In the genomic region with DNA sequence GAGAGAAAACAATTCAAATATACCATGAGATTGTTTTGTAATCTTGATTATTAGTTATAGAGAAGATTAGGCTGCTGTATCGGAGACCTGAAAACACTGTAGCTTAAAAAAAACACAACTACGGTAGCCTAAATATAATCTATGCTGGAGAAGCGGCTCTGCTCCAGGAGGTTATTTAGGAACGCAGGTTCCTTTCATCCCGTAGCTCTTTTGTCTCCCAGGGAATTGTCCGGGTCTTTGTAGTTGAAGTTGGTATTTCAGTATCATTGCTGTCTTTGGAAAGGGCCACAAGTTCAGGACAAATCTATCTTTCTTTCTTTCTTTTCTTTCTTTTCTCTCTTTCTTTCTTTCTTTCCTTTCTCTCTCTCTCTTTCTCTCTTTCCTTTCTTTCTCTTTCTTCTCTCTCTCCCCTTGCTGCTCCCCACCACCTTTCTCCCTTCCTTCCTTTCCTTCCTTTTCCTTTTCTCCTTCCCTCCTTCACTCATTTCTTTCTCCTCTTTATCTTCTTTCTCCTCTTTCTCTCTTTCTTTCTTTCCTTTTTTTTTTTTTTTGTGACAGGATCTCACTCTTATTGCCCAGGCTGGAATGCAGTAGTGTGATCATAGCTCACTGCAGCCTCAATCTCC, we compare ENCODE assay signal across 28 cellular contexts.
"Had no signal": no experiment of that assay in that cellular context is flagged by ENCODE, and none has a peak within 500 bp of the region (broad histone marks: within the 10 kb centered on the region; RNA-seq: fewer than 3 reads in every experiment).

No MANE protein-coding gene starts in this region.

- FAIRE-seq: keratinocyte, pancreas, urothelium cell line had no signal

- H3K4me1 ChIP-seq: prostate gland, upper lobe of right lung had no signal

- DNase-seq: hippocampal formation; kidney glomerular epithelial cell; left cardiac atrium; naive thymus-derived CD8-positive, alpha-beta T cell; nephron progenitor cell; pancreas; posterior cingulate gyrus; retina; right cardiac atrium; stimulated activated CD4-positive, alpha-beta T cell treated with anti-CD3 and anti-CD28 coated beads, Interleukin-12 subunit alpha, Interleukin-12 subunit beta, amount 100 ng/mL, for 4 hours; stimulated activated CD4-positive, alpha-beta T cell treated with anti-CD3 and anti-CD28 coated beads, Interleukin-15, amount 100 ng/mL, for 24 hours; stimulated activated CD4-positive, alpha-beta T cell treated with anti-CD3 and anti-CD28 coated beads, Interleukin-2, amount 100 ng/mL, for 24 hours; stimulated activated CD4-positive, alpha-beta T cell treated with anti-CD3 and anti-CD28 coated beads, Interleukin-4, amount 100 ng/mL, for 1 hour; stimulated activated naive CD4-positive, alpha-beta T cell; tibial artery; trophoblast cell; upper lobe of right lung had no signal

- H3K27ac Mint-ChIP-seq: memory B cell; nephron progenitor cell; stimulated activated naive CD8-positive, alpha-beta T cell treated with anti-CD3 and anti-CD28 coated beads, Interleukin-15, Interleukin-2, amounts not matched to agents 100 ng/mL and 50 ng/mL, for 24 hours had no signal

- ATAC-seq: left cardiac atrium; left lobe of liver; naive thymus-derived CD8-positive, alpha-beta T cell; pancreas; right cardiac atrium; sciatic nerve; upper lobe of right lung had no signal

- H3K36me3 Mint-ChIP-seq: memory B cell; naive thymus-derived CD8-positive, alpha-beta T cell had no signal

- H3K4me1 Mint-ChIP-seq: memory B cell had no signal

- H3K27ac ChIP-seq: pancreas, prostate gland, skin epidermis, suprapubic skin, thoracic aorta, tibial artery, upper lobe of right lung had no signal

- H3K9me3 ChIP-seq: pancreas, prostate gland, suprapubic skin, thoracic aorta, tibial artery, upper lobe of right lung had no signal

- H3K4me3 Mint-ChIP-seq: memory B cell; naive thymus-derived CD8-positive, alpha-beta T cell; nephron progenitor cell; stimulated activated naive CD8-positive, alpha-beta T cell treated with anti-CD3 and anti-CD28 coated beads, Interleukin-15, Interleukin-2, amounts not matched to agents 100 ng/mL and 50 ng/mL, for 24 hours had no signal

- H3K9me3 Mint-ChIP-seq: memory B cell; naive thymus-derived CD8-positive, alpha-beta T cell; nephron progenitor cell; stimulated activated naive CD8-positive, alpha-beta T cell treated with anti-CD3 and anti-CD28 coated beads, Interleukin-15, Interleukin-2, amounts not matched to agents 100 ng/mL and 50 ng/mL, for 24 hours had no signal

- H3K27me3 ChIP-seq: pancreas, suprapubic skin, tibial artery, upper lobe of right lung had no signal

- H3K36me3 ChIP-seq: pancreas, prostate gland, suprapubic skin, thoracic aorta, tibial artery, upper lobe of right lung had no signal

- H3K27me3 Mint-ChIP-seq: naive thymus-derived CD8-positive, alpha-beta T cell; stimulated activated naive CD8-positive, alpha-beta T cell treated with anti-CD3 and anti-CD28 coated beads, Interleukin-15, Interleukin-2, amounts not matched to agents 100 ng/mL and 50 ng/mL, for 24 hours had no signal

- H3K4me3 ChIP-seq: lung, pancreas, prostate gland, skin epidermis, suprapubic skin, thoracic aorta, tibial artery, upper lobe of right lung had no signal
